ENCODE assay signal across 1 cellular context in the genomic region with DNA sequence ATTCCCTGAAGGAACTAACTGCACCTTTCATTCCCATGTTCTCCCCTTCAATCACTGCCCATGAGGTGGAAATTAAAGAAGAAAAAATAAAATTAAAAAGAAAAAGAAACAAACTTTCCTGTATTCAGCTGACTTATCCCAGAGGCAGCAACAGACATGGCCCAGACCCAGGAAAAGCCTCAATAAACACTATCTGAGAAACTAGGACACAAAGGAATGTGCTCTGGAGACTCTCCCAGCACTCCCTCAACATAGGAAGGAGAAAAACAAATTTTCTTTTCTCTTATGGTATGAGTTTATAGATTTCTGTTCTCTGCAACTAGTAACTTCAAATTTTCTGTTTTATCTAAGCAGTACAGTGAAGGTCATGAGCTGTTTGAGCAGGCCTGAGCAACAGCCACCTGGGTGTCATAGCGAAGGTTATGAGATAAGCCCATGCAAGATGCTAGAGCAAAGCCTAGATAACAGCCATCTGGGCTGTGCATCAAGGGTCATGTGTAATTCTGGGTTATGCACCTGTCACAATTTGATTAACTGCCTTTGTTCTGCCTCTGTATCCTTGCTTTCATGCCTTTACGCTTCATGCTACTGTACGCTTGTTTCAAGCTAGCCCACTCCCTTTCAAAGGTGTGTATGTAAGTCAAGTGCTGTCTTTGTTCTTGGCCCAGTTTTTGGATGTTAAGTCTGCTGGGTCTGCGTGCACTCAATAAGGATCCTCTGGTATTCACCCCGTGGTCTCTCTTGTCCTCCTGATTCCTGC.
TF ChIP-seq lines count a peak whose summit lies in the region.

No MANE protein-coding gene starts in this region.

TF ChIP-seq in SK-N-SH treated with all-trans-retinoic acid at 6 μM for 48 hours, 23 proteins besides CTCF, POLR2A, EP300 and RAD21 (continued from another document):
- TF ChIP-seq, protein P1, sequence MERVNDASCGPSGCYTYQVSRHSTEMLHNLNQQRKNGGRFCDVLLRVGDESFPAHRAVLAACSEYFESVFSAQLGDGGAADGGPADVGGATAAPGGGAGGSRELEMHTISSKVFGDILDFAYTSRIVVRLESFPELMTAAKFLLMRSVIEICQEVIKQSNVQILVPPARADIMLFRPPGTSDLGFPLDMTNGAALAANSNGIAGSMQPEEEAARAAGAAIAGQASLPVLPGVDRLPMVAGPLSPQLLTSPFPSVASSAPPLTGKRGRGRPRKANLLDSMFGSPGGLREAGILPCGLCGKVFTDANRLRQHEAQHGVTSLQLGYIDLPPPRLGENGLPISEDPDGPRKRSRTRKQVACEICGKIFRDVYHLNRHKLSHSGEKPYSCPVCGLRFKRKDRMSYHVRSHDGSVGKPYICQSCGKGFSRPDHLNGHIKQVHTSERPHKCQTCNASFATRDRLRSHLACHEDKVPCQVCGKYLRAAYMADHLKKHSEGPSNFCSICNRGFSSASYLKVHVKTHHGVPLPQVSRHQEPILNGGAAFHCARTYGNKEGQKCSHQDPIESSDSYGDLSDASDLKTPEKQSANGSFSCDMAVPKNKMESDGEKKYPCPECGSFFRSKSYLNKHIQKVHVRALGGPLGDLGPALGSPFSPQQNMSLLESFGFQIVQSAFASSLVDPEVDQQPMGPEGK (CRISPR knock-in tag; IDR thresholded peaks at IDR 0.05; ENCODE audit: borderline replicate concordance), result no peak
- no peak for TF ChIP-seq ISL1 (CRISPR knock-in tag; IDR thresholded peaks at IDR 0.05)
